In the genomic region with DNA sequence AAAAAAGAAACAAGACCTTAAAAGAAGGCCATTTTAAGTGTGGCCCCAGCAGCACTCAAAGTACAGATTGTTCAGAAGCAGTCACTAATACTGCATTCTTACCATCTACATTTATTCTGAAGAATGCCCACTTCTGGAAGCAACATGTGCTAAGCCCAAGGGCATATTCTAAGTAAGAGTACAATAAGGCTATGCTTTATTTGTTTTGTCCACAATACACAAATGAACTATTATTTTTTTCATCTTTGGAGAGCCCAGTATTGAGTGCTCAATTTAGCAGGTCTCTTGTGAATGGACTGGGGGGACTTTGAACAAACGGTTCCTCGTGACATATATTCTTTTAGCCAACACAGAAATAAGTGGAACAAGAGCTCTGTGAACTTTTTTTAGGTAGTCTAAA, we compare ENCODE assay signal across 8 cellular contexts.
"Had no signal": no experiment of that assay in that cellular context is flagged by ENCODE, and none has a peak within 500 bp of the region (broad histone marks: within the 10 kb centered on the region; RNA-seq: fewer than 3 reads in every experiment).

No MANE protein-coding gene starts in this region.

- DNase-seq: GM23248, GOT3, H7, HFFc6, KBM-7 had no signal

- H3K27ac ChIP-seq: GM23248, HL-60 had no signal

- ATAC-seq: HCT116, HepG2 had no signal
